1 cellular context compared by ENCODE assay signal in genomic region chr2:145812163-145812554, GRCh38.
TF ChIP-seq lines count a peak whose summit lies in the region.

No MANE protein-coding gene starts in this region.

TF ChIP-seq in GM12878, 131 proteins besides CTCF, POLR2A, EP300 and RAD21 (continued from another document):
- TF ChIP-seq, protein P1, sequence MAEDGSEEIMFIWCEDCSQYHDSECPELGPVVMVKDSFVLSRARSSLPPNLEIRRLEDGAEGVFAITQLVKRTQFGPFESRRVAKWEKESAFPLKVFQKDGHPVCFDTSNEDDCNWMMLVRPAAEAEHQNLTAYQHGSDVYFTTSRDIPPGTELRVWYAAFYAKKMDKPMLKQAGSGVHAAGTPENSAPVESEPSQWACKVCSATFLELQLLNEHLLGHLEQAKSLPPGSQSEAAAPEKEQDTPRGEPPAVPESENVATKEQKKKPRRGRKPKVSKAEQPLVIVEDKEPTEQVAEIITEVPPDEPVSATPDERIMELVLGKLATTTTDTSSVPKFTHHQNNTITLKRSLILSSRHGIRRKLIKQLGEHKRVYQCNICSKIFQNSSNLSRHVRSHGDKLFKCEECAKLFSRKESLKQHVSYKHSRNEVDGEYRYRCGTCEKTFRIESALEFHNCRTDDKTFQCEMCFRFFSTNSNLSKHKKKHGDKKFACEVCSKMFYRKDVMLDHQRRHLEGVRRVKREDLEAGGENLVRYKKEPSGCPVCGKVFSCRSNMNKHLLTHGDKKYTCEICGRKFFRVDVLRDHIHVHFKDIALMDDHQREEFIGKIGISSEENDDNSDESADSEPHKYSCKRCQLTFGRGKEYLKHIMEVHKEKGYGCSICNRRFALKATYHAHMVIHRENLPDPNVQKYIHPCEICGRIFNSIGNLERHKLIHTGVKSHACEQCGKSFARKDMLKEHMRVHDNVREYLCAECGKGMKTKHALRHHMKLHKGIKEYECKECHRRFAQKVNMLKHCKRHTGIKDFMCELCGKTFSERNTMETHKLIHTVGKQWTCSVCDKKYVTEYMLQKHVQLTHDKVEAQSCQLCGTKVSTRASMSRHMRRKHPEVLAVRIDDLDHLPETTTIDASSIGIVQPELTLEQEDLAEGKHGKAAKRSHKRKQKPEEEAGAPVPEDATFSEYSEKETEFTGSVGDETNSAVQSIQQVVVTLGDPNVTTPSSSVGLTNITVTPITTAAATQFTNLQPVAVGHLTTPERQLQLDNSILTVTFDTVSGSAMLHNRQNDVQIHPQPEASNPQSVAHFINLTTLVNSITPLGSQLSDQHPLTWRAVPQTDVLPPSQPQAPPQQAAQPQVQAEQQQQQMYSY (CRISPR knock-in tag; IDR thresholded peaks at IDR 0.05) = no peak
